ENCODE assay signal across 1 cellular context in the genomic region with DNA sequence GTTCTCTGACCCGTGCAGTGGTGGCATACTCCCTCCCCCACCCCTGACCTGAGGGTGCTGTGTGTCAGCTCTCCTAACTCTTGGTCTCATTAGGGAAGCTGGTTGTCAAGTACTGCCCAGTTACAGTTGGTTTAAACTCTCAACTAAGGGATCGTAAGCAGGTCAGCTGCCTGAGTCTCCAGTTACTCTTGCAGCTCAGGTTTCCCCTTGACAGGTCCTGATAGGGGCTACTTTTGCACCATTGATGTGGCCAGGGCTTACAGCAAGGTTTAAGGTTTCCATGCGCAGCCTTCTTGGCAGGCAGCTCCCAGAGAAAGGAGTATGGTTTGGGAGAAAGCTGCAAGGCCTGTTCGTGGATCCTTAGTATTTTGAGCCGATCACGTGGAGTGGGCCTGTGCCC.
TF ChIP-seq lines count a peak whose summit lies in the region.

No MANE protein-coding gene starts in this region.

TF ChIP-seq in HEK293T, 16 proteins besides CTCF, POLR2A, EP300 and RAD21 (continued from another document):
- TF ChIP-seq HDGF (IDR thresholded peaks at IDR 0.05; ENCODE audit: borderline replicate concordance) (no peak), ZNF384 (IDR thresholded peaks at IDR 0.05) (no peak), L3MBTL2 (conservative IDR thresholded peaks at IDR 0.05) (no peak)
